ENCODE assay signal across 19 cellular contexts in genomic region chr3:38725726-38726410, GRCh38.
DNase-seq lines count a peak whose midpoint lies in the region; ATAC-seq and TF ChIP-seq lines count a peak whose summit lies in the region.
"Had no signal": no experiment of that assay in that cellular context is flagged by ENCODE, and none has a peak within 500 bp of the region (broad histone marks: within the 10 kb centered on the region; RNA-seq: fewer than 3 reads in every experiment).

No MANE protein-coding gene starts in this region.

- intact Hi-C loops in left lung (cut with DNase I) = no loop called here

- H3K4me3 ChIP-seq in left lung = no peak overlapping the region
- H3K4me3 ChIP-seq: SJSA1 had no signal

- ATAC-seq in left lung = no peak
- ATAC-seq: HepG2 had no signal

- no peaks in the 10 kb centered on the region for H3K36me3 ChIP-seq in left lung
- H3K36me3 ChIP-seq: SJSA1 had no signal

- TF ChIP-seq CTCF in left lung (IDR thresholded peaks at IDR 0.05) = no peak
- TF ChIP-seq CTCF in RWPE1 (conservative IDR thresholded peaks at IDR 0.05; ENCODE audit: low read depth) = no peak

- CTCF ChIA-PET in RWPE1 (lab: Yijun Ruan, JAX) = no interaction called here

- H3K9me3 ChIP-seq in left lung = no peaks in the 10 kb centered on the region
- H3K9me3 ChIP-seq: SJSA1 had no signal

- no peak for TF ChIP-seq POLR2A in erythroblast (IDR thresholded peaks at IDR 0.05; ENCODE audit: low read length)

- H3K4me1 ChIP-seq in left lung = no peaks in the 10 kb centered on the region

- H3K27ac ChIP-seq in left lung = no peak overlapping the region
- no peak overlapping the region for H3K27ac ChIP-seq in RWPE1
- H3K27ac ChIP-seq: SJSA1 had no signal

- POLR2A ChIA-PET in RWPE1 (lab: Yijun Ruan, JAX; ENCODE audit: low non-redundant PET) = no interaction called here

- DNase-seq in HCEC 1CT = peak; percentile 10
- DNase-seq in OCI-M1 (lab: John Stamatoyannopoulos, UW) = peak; percentile 49
- DNase-seq in erythroblast (lab: John Stamatoyannopoulos, UW) = peak; percentile 65 to 84
- DNase-seq in myocyte (ENCODE audit: low read depth) = peak; percentile 80
- no peak for DNase-seq in left lung
- DNase-seq in HK-2 (ENCODE audit: unreplicated experiment) = no peak
- no peak for DNase-seq in RWPE1 (ENCODE audit: low spot score)
- no peak for DNase-seq in GOT3 (lab: John Stamatoyannopoulos, UW)
- DNase-seq: activated CD4-positive, alpha-beta memory T cell treated with anti-CD3 and anti-CD28 coated beads for 36 hours; anterior cingulate cortex; CD4-positive, alpha-beta memory T cell; immature natural killer cell; midbrain; NCI-H748 treated with DMSO at 0.1 percent for 48 hours; occipital lobe; small intestine; stimulated activated naive CD4-positive, alpha-beta T cell had no signal

- H3K27me3 ChIP-seq in left lung = peaks cover 0 to 27% of the 10 kb centered on the region in 2 donors
- H3K27me3 ChIP-seq: SJSA1 had no signal

Comparison
In these comparisons a context has a peak if more than half of its experiments do, and no peak if none do; other contexts are left out.
1. DNase-seq: peak in HCEC 1CT (single experiment), OCI-M1 (single experiment), erythroblast (2 of 2) and myocyte (single experiment); none in left lung (0 of 2), HK-2 (single experiment), RWPE1 (single experiment) and GOT3 (single experiment).